Comparison of ENCODE assay signal across 22 cellular contexts in the genomic region with DNA sequence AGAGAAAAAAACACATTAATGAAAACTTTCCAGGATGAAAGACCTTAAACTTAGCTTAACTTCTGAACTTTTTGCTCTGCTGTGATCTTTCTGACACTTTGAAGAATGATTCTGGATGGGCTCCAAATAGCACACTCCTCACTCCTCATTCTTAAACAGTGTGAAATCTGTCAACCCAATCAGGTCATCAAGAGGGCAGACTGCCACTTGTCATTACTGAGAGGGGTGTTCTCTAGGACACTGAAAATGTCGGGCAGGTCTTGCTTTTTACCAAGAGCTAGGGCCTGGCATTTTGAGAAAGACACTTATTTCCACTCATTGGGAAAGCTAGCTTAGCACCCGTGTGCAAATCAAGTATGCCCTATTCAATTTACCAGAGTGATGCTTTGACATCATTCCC.
DNase-seq lines count a peak whose midpoint lies in the region; ATAC-seq and TF ChIP-seq lines count a peak whose summit lies in the region.
"Had no signal": no experiment of that assay in that cellular context is flagged by ENCODE, and none has a peak within 500 bp of the region (broad histone marks: within the 10 kb centered on the region; RNA-seq: fewer than 3 reads in every experiment).

No MANE protein-coding gene starts in this region.

- no peaks in the 10 kb centered on the region for H3K36me3 ChIP-seq in stomach
- H3K36me3 ChIP-seq: colonic mucosa, spleen had no signal

- intact Hi-C loops in stomach (cut with DNase I; ENCODE audit: low total_unique reads): no loop called here

- no peaks in the 10 kb centered on the region for H3K9me3 Mint-ChIP-seq in activated naive CD8-positive, alpha-beta T cell treated with anti-CD3 and anti-CD28 coated beads for 36 hours
- H3K9me3 Mint-ChIP-seq: activated CD8-positive, alpha-beta T cell treated with anti-CD3 and anti-CD28 coated beads for 36 hours; HFFc6; natural killer cell treated with Interleukin-12 subunit alpha and Interleukin-12 subunit beta and Interleukin-15 and Interleukin-18, amount 100 ng/mL, for 72 hours had no signal

- no peak overlapping the region for H3K27ac Mint-ChIP-seq in activated naive CD8-positive, alpha-beta T cell treated with anti-CD3 and anti-CD28 coated beads for 36 hours
- H3K27ac Mint-ChIP-seq: activated CD8-positive, alpha-beta T cell treated with anti-CD3 and anti-CD28 coated beads for 36 hours; CD4-positive, alpha-beta memory T cell; HFFc6; natural killer cell treated with Interleukin-12 subunit alpha and Interleukin-12 subunit beta and Interleukin-15 and Interleukin-18, amount 100 ng/mL, for 72 hours had no signal

- ATAC-seq in GM19467 (IDR thresholded peaks at IDR 0.05; ENCODE audit: unreplicated experiment): no peak
- ATAC-seq: activated CD8-positive, alpha-beta T cell treated with anti-CD3 and anti-CD28 coated beads for 36 hours; natural killer cell treated with Interleukin-12 subunit alpha and Interleukin-12 subunit beta and Interleukin-15 and Interleukin-18, amount 100 ng/mL, for 72 hours had no signal

- WGBS in stomach, 5 donors: 20 to 44% (median 40%) methylated on average over 2 of the region's 2 CpGs

- no peaks in the 10 kb centered on the region for H3K4me1 Mint-ChIP-seq in activated naive CD8-positive, alpha-beta T cell treated with anti-CD3 and anti-CD28 coated beads for 36 hours
- H3K4me1 Mint-ChIP-seq: CD4-positive, alpha-beta memory T cell had no signal

- TF ChIP-seq EP300 in stomach (IDR thresholded peaks at IDR 0.05): no peak

- no peak overlapping the region for H3K27ac ChIP-seq in stomach
- H3K27ac ChIP-seq: colonic mucosa, spleen had no signal

- no peak overlapping the region for H3K4me3 ChIP-seq in retinal pigment epithelial cell (ENCODE audit: low read length)
- H3K4me3 ChIP-seq in stomach: no peak overlapping the region
- H3K4me3 ChIP-seq: colonic mucosa, spleen had no signal

- H3K27me3 ChIP-seq in stomach: no peaks in the 10 kb centered on the region
- H3K27me3 ChIP-seq: colonic mucosa, spleen had no signal

- no peak overlapping the region for H3K4me3 Mint-ChIP-seq in activated naive CD8-positive, alpha-beta T cell treated with anti-CD3 and anti-CD28 coated beads for 36 hours
- H3K4me3 Mint-ChIP-seq: activated CD8-positive, alpha-beta T cell treated with anti-CD3 and anti-CD28 coated beads for 36 hours; CD4-positive, alpha-beta memory T cell; HFFc6; natural killer cell treated with Interleukin-12 subunit alpha and Interleukin-12 subunit beta and Interleukin-15 and Interleukin-18, amount 100 ng/mL, for 72 hours had no signal

- H3K36me3 Mint-ChIP-seq in activated naive CD8-positive, alpha-beta T cell treated with anti-CD3 and anti-CD28 coated beads for 36 hours: no peaks in the 10 kb centered on the region
- H3K36me3 Mint-ChIP-seq: CD4-positive, alpha-beta memory T cell; natural killer cell treated with Interleukin-12 subunit alpha and Interleukin-12 subunit beta and Interleukin-15 and Interleukin-18, amount 100 ng/mL, for 72 hours had no signal

- H3K4me1 ChIP-seq in stomach: peaks cover 0 to 12% (median 5%) of the 10 kb centered on the region in 4 donors
- H3K4me1 ChIP-seq: colonic mucosa, spleen had no signal

- H3K27me3 Mint-ChIP-seq in activated naive CD8-positive, alpha-beta T cell treated with anti-CD3 and anti-CD28 coated beads for 36 hours: no peaks in the 10 kb centered on the region

- H3K9me3 ChIP-seq in stomach: no peaks in the 10 kb centered on the region
- H3K9me3 ChIP-seq: colonic mucosa had no signal

- DNase-seq in NCI-H2227 (lab: John Stamatoyannopoulos, UW; ENCODE audit: unreplicated experiment) (peak; percentile 6), dermis blood vessel endothelial cell (peak; percentile 14), left kidney (ENCODE audit: low read depth, low spot score) (peak; percentile 81), retinal pigment epithelial cell (ENCODE audit: low read depth) (peak; percentile 21), stomach (no peak)
- DNase-seq in activated naive CD8-positive, alpha-beta T cell treated with anti-CD3 and anti-CD28 coated beads for 36 hours: no peak
- DNase-seq: activated CD4-positive, CD25-positive, alpha-beta regulatory T cell; activated CD8-positive, alpha-beta T cell treated with anti-CD3 and anti-CD28 coated beads for 36 hours; activated effector memory CD4-positive, alpha-beta T cell treated with anti-CD3 and anti-CD28 coated beads, Interleukin-2, amount 50 U/mL, for 16 hours; activated T-cell treated with anti-CD3 and anti-CD28 coated beads for 4 hours; CD4-positive, alpha-beta memory T cell; colonic mucosa; DMS153; HFFc6; midbrain; NCI-H2081 treated with DMSO at 0.1 percent for 48 hours; NCI-H526 treated with DMSO at 0.1 percent for 48 hours; spleen; stimulated activated CD4-positive, alpha-beta T cell treated with anti-CD3 and anti-CD28 coated beads, Interleukin-4, amount 100 ng/mL, for 1 hour; stimulated activated naive CD4-positive, alpha-beta T cell had no signal

- no peak for TF ChIP-seq POLR2A in stomach (IDR thresholded peaks at IDR 0.05)

- no peak for TF ChIP-seq CTCF in retinal pigment epithelial cell (conservative IDR thresholded peaks at IDR 0.05; ENCODE audit: low read depth, low read length)
- TF ChIP-seq CTCF in stomach (IDR thresholded peaks at IDR 0.05): no peak

Comparison
In these comparisons a context has a peak if more than half of its experiments do, and no peak if none do; other contexts are left out.
1. DNase-seq: peak in NCI-H2227 (single experiment), dermis blood vessel endothelial cell (single experiment), left kidney (single experiment) and retinal pigment epithelial cell (single experiment); none in stomach (single experiment) and activated naive CD8-positive, alpha-beta T cell treated with anti-CD3 and anti-CD28 coated beads for 36 hours (single experiment).